8 cellular contexts compared by ENCODE assay signal in the genomic region with DNA sequence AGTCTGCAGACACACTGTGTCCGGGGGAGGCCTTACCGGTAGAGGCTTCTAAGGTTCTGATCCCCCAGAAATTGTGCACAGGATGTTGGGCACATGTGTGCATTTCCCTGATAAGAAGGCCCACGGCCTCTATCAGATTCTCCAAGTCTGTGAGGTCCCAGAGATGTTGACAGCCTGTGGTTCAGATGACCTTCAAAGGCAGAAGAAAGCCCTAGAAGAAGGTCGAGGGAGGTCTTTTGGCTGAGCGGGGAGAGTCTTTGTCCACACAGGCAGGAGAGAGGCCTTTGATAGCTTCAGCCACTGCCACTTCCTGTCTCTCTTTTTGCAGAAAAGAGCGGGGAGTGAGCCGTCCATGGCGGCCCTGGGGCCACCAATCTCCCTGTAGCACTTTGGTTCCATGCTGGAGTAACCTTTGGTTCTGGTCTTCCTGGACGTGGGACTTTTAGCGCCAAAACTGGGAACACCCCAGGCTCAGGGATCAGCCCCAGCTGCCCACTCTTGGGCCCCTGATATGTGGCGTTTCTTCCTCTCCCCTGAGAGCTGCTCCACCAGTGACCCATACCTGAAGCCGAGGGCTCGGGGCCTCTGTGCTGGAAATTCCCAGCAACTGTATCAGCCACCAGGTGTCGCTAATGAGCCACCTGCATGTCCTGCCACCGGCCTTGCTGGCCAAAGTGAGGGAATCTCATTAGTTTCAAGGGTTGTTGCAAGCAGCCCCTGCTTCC. TPM values are rescaled to one million over a fixed set of nuclear protein-coding genes. Genes with fewer than 3 reads are reported as not detected.
A peak's percentile ranks its signal among the peaks of the same experiment; 100 is the strongest.
DNase-seq lines count a peak whose midpoint lies in the region; ATAC-seq and TF ChIP-seq lines count a peak whose summit lies in the region.

No MANE protein-coding gene starts in this region.

- intact Hi-C loops in cardiac septum (cut with DNase I) (loop anchor here (5.0 kb wide), 1 partner anchor 154 kb away; no protein-coding TSS in a partner anchor), posterior vena cava (cut with DNase I) (loop anchor here (1.0 to 5.0 kb wide), 5 partner anchors 44 to 366 kb away; no protein-coding TSS in a partner anchor), uterus (cut with DNase I; ENCODE audit: low total_unique reads) (loop anchor here (2.0 to 5.0 kb wide), 2 partner anchors 48 to 251 kb away; no protein-coding TSS in a partner anchor)

- TF ChIP-seq CTCF in GM06990 (IDR thresholded peaks at IDR 0.05; ENCODE audit: insufficient read depth, low read length, poor library complexity, severe bottlenecking) (peak; percentile 97), uterus (IDR thresholded peaks at IDR 0.05) (peak; percentile 89 to 97 (median 94))

- no peak overlapping the region for H3K4me3 ChIP-seq in GM06990 (replicated peaks; ENCODE audit: low read depth, low read length)
- no peak overlapping the region for H3K4me3 ChIP-seq in uterus

- H3K27ac ChIP-seq in uterus = no peak overlapping the region

- peaks cover 21% of the 10 kb centered on the region for H3K36me3 ChIP-seq in GM06990 (ENCODE audit: control insufficient read depth, insufficient read depth, low read length)
- H3K36me3 ChIP-seq in uterus = no peaks in the 10 kb centered on the region

- H3K4me3 Mint-ChIP-seq in activated naive CD8-positive, alpha-beta T cell treated with anti-CD3 and anti-CD28 coated beads, Interleukin-2, amount 10 ng/mL, durations not matched to agents 7 days and 5 days = no peak overlapping the region

- no peak for ATAC-seq in activated naive CD8-positive, alpha-beta T cell treated with anti-CD3 and anti-CD28 coated beads, Interleukin-2, amount 10 ng/mL, durations not matched to agents 7 days and 5 days (ENCODE audit: low read depth)

- H3K27me3 ChIP-seq in GM06990 (replicated peaks; ENCODE audit: control insufficient read depth, insufficient read depth, low read length) = no peaks in the 10 kb centered on the region
- H3K27me3 ChIP-seq in uterus = no peaks in the 10 kb centered on the region

- no peaks in the 10 kb centered on the region for H3K4me1 ChIP-seq in uterus

- peaks cover 8% of the 10 kb centered on the region for H3K36me3 Mint-ChIP-seq in activated naive CD8-positive, alpha-beta T cell treated with anti-CD3 and anti-CD28 coated beads, Interleukin-2, amount 10 ng/mL, durations not matched to agents 7 days and 5 days

- TF ChIP-seq POLR2A in uterus (IDR thresholded peaks at IDR 0.05) = no peak

- DNase-seq in GM06990 (ENCODE audit: extremely low read depth, insufficient read length) = peak; percentile 49
- peak; percentile 53 for DNase-seq in LHCN-M2 (ENCODE audit: low read depth)
- DNase-seq in SW 1271 (lab: John Stamatoyannopoulos, UW) = peak; percentile 12 to 60
- peak; percentile 73 for DNase-seq in activated naive CD8-positive, alpha-beta T cell treated with anti-CD3 and anti-CD28 coated beads, Interleukin-2, amount 10 ng/mL, durations not matched to agents 7 days and 5 days
- DNase-seq in cardiac septum (ENCODE audit: low spot score) = peak; percentile 90
- peak; percentile 93 for DNase-seq in posterior vena cava (ENCODE audit: low spot score)
- DNase-seq in uterus = peak; percentile 78
- DNase-seq in cortex of kidney (lab: John Stamatoyannopoulos, UW) = no peak

- H3K27ac Mint-ChIP-seq in activated naive CD8-positive, alpha-beta T cell treated with anti-CD3 and anti-CD28 coated beads, Interleukin-2, amount 10 ng/mL, durations not matched to agents 7 days and 5 days = peak overlapping the region; percentile 16

- H3K9me3 Mint-ChIP-seq in activated naive CD8-positive, alpha-beta T cell treated with anti-CD3 and anti-CD28 coated beads, Interleukin-2, amount 10 ng/mL, durations not matched to agents 7 days and 5 days = no peaks in the 10 kb centered on the region

- peaks cover 14% of the 10 kb centered on the region for H3K4me1 Mint-ChIP-seq in activated naive CD8-positive, alpha-beta T cell treated with anti-CD3 and anti-CD28 coated beads, Interleukin-2, amount 10 ng/mL, durations not matched to agents 7 days and 5 days

- POLR2A ChIA-PET in activated naive CD8-positive, alpha-beta T cell treated with anti-CD3 and anti-CD28 coated beads, Interleukin-2, amount 10 ng/mL, durations not matched to agents 7 days and 5 days (lab: Charles Lee) = no interaction called here

- H3K9me3 ChIP-seq in uterus = no peaks in the 10 kb centered on the region

- H3K27me3 Mint-ChIP-seq in activated naive CD8-positive, alpha-beta T cell treated with anti-CD3 and anti-CD28 coated beads, Interleukin-2, amount 10 ng/mL, durations not matched to agents 7 days and 5 days = no peaks in the 10 kb centered on the region

RNA-seq across cellular contexts. Expression of gene LGALS9, which starts 28.1 kb away (rescaled TPM):
- total RNA-seq in LHCN-M2 (2014; rRNA removed) (0.11 TPM in 1 of 2 replicates, not detected in the other), cardiac septum (20.1 TPM), posterior vena cava (10 to 100 TPM; 53.9 to 56.9 TPM), uterus (10 to 100 TPM in 3 of 4 donors, not detected in 1; 14.4 to 31.8 (median 15.2) TPM)
- 1.00 TPM for polyA plus RNA-seq in LHCN-M2 (2012)
- total RNA-seq in activated naive CD8-positive, alpha-beta T cell treated with anti-CD3 and anti-CD28 coated beads, Interleukin-2, amount 10 ng/mL, durations not matched to agents 7 days and 5 days = 100 to 1,000 TPM; 159 to 175 TPM
